ENCODE assay signal across 28 cellular contexts in the genomic region with DNA sequence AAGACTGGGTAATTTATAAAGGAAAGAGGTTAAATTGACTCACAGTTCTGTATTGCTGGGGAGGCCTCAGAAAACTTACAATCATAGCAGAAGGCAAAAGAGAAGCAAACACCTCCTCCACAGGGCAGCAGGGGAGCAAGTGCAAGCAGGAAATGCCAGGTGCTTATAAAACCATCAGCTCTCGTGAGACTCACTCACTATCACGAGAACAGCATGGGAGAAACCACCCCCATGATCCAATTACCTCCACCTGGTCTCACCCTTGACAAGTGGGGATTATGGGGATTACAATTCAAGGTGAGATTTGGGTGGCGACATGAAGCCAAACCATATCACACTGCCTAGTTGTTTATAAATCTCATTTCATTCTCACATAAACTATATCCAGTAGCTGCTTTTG. TPM values are rescaled to one million over a fixed set of nuclear protein-coding genes. Genes with fewer than 3 reads are reported as not detected.
DNase-seq lines count a peak whose midpoint lies in the region; ATAC-seq, FAIRE-seq and TF ChIP-seq lines count a peak whose summit lies in the region.
"Had no signal": no experiment of that assay in that cellular context is flagged by ENCODE, and none has a peak within 500 bp of the region (broad histone marks: within the 10 kb centered on the region; RNA-seq: fewer than 3 reads in every experiment).

No MANE protein-coding gene starts in this region.

- peak; percentile 7 to 62 for DNase-seq in NCI-H524 (lab: John Stamatoyannopoulos, UW)
- no peak for DNase-seq in NCI-H524 treated with DMSO at 0.1 percent for 48 hours (lab: John Stamatoyannopoulos, UW)
- DNase-seq in DMS53 (lab: John Stamatoyannopoulos, UW): peak; percentile 76
- DNase-seq in H1 (ENCODE audit: low read depth in 1 of 2, low spot score in 2 of 2): no peak
- DNase-seq in neuronal stem cell (ENCODE audit: low spot score): no peak
- DNase-seq: activated B cell treated with CpG ODN at 0.5 μM for 24 hours; activated CD8-positive, alpha-beta memory T cell treated with anti-CD3 and anti-CD28 coated beads, Interleukin-2, amount 50 U/mL, for 48 hours; activated effector memory CD4-positive, alpha-beta T cell treated with anti-CD3 and anti-CD28 coated beads, Interleukin-2, amount 50 U/mL, for 16 hours; brain microvascular endothelial cell; colonic mucosa; GOT3; left cardiac atrium; naive thymus-derived CD8-positive, alpha-beta T cell; sigmoid colon; uterus had no signal

- H3K9me2 ChIP-seq in Loucy (replicated peaks; ENCODE audit: low read depth, low read length): no peaks in the 10 kb centered on the region

- H3K79me1 ChIP-seq in H1 (ENCODE audit: low read depth, low read length) (no peaks in the 10 kb centered on the region), neuronal stem cell (ENCODE audit: low read depth, low read length) (no peaks in the 10 kb centered on the region)

- no peak overlapping the region for H3K23ac ChIP-seq in H1 (ENCODE audit: insufficient read length)
- no peak overlapping the region for H3K23ac ChIP-seq in neuronal stem cell (ENCODE audit: low read depth, low read length, poor library complexity)

- H4K8ac ChIP-seq in H1 (ENCODE audit: extremely low read depth, insufficient read depth, low read length): no peak overlapping the region
- no peak overlapping the region for H4K8ac ChIP-seq in neuronal stem cell (ENCODE audit: low read depth, low read length)

- H3K18ac ChIP-seq in H1 (ENCODE audit: extremely low read depth, low read length): no peak overlapping the region
- H3K18ac ChIP-seq in neuronal stem cell (ENCODE audit: low read length): no peak overlapping the region

- TF ChIP-seq EP300 in H1 (IDR thresholded peaks at IDR 0.05; ENCODE audit: borderline replicate concordance in 1 of 2, low read depth in 2 of 2, low read length in 2 of 2): no peak

- H3K4me1 ChIP-seq in Loucy (ENCODE audit: insufficient read depth, low read length, poor library complexity, severe bottlenecking) (no peaks in the 10 kb centered on the region), H1 (replicated peaks in 1 of 4; ENCODE audit: control insufficient read depth in 3 of 4, insufficient read depth in 4 of 4, low read length in 3 of 4) (peaks cover 0 to 2% (median 0%) of the 10 kb centered on the region in 4 experiments; a peak in 1 of 7 replicates), neuronal stem cell (ENCODE audit: control insufficient read depth in 2 of 2, insufficient read depth in 1 of 2, low read depth in 1 of 2, low read length in 2 of 2) (no peaks in the 10 kb centered on the region)
- H3K4me1 ChIP-seq: colonic mucosa, sigmoid colon, uterus had no signal

- H3K4ac ChIP-seq in H1 (replicated peaks; ENCODE audit: insufficient read length, low read depth, low read length) (no peak overlapping the region), neuronal stem cell (ENCODE audit: low read length) (no peak overlapping the region)

- H3K36me3 ChIP-seq in Loucy (ENCODE audit: insufficient read depth, low read length) (no peaks in the 10 kb centered on the region), H1 (ENCODE audit: control insufficient read depth in 2 of 4, insufficient read depth in 4 of 4, low read length in 3 of 4) (no peaks in the 10 kb centered on the region), neuronal stem cell (replicated peaks in 1 of 2; ENCODE audit: control insufficient read depth in 2 of 2, insufficient read depth in 2 of 2, low read length in 2 of 2) (no peaks in the 10 kb centered on the region)
- H3K36me3 ChIP-seq: brain microvascular endothelial cell, colonic mucosa, sigmoid colon, uterus had no signal

- H2AFZ ChIP-seq in Loucy (ENCODE audit: low read length): peak overlapping the region; percentile 36
- no peak overlapping the region for H2AFZ ChIP-seq in H1 (ENCODE audit: low read length)
- no peak overlapping the region for H2AFZ ChIP-seq in neuronal stem cell (ENCODE audit: low read length)

- no peaks in the 10 kb centered on the region for H3K27me3 ChIP-seq in Loucy (ENCODE audit: insufficient read depth, low read length, poor library complexity, severe bottlenecking)
- H3K27me3 ChIP-seq in H1 (replicated peaks in 1 of 4; ENCODE audit: control insufficient read depth in 3 of 4, extremely low read depth in 1 of 4, insufficient read depth in 3 of 4, low read length in 3 of 4): no peaks in the 10 kb centered on the region
- H3K27me3 ChIP-seq in neuronal stem cell (ENCODE audit: control insufficient read depth in 3 of 3, insufficient read depth in 3 of 3, low read depth in 1 of 3, low read length in 3 of 3): peaks cover 0 to 6% (median 0%) of the 10 kb centered on the region in 3 experiments
- H3K27me3 ChIP-seq: brain microvascular endothelial cell, colonic mucosa, sigmoid colon, uterus had no signal

- FAIRE-seq in H1 (lab: Jason Lieb, UNC): no peak
- FAIRE-seq: GM12891, GM19239 had no signal

- no peak for TF ChIP-seq RAD21 in H1 (IDR thresholded peaks at IDR 0.05 in 1 of 2, conservative IDR thresholded peaks at IDR 0.05 in 1 of 2; ENCODE audit: low read depth in 2 of 2, low read length in 2 of 2)

- H4K20me1 ChIP-seq in Loucy (ENCODE audit: insufficient read depth, low read length, poor library complexity, severe bottlenecking) (no peaks in the 10 kb centered on the region), H1 (replicated peaks in 1 of 2; ENCODE audit: control insufficient read depth in 1 of 2, insufficient read depth in 2 of 2, low read length in 2 of 2) (no peaks in the 10 kb centered on the region)

- H3K4me2 ChIP-seq in Loucy (ENCODE audit: low read depth, low read length, poor library complexity, severe bottlenecking) (no peak overlapping the region), H1 (ENCODE audit: insufficient read depth in 1 of 2, low read depth in 2 of 2, low read length in 2 of 2) (no peak overlapping the region; a peak in 1 of 4 replicates), neuronal stem cell (ENCODE audit: insufficient read depth, low read length, poor library complexity, severe bottlenecking) (no peak overlapping the region)

- CTCF ChIA-PET in H1 (lab: Charles Lee; ENCODE audit: partially characterized antibody): interaction anchor here (0.8 to 1.2 kb wide), 3 partner anchors 95 to 264 kb away, joined by 3 to 4 read pairs (median 3); no protein-coding TSS in a partner anchor

- H2BK120ac ChIP-seq in H1 (replicated peaks; ENCODE audit: low read depth, low read length) (no peak overlapping the region), neuronal stem cell (ENCODE audit: low read depth, low read length) (no peak overlapping the region)

- H4K91ac ChIP-seq in H1 (replicated peaks; ENCODE audit: insufficient read length, low read length) (no peak overlapping the region), neuronal stem cell (ENCODE audit: low read depth, low read length, poor library complexity) (no peak overlapping the region)

- H3K23me2 ChIP-seq in H1 (ENCODE audit: low read depth, low read length): no peaks in the 10 kb centered on the region

- H2AK5ac ChIP-seq in H1 (ENCODE audit: low read depth, low read length) (no peak overlapping the region), neuronal stem cell (ENCODE audit: low read depth, low read length) (no peak overlapping the region)

- ATAC-seq in GM19395 (IDR thresholded peaks at IDR 0.05; ENCODE audit: unreplicated experiment): no peak
- no peak for ATAC-seq in HG03460 (IDR thresholded peaks at IDR 0.05; ENCODE audit: unreplicated experiment)
- ATAC-seq: left cardiac atrium; naive thymus-derived CD8-positive, alpha-beta T cell; SK-N-SH treated with all-trans-retinoic acid at 6 μM for 48 hours had no signal

- H3K14ac ChIP-seq in H1 (ENCODE audit: insufficient read length): no peak overlapping the region
- no peak overlapping the region for H3K14ac ChIP-seq in neuronal stem cell (ENCODE audit: low read length)

- TF ChIP-seq CTCF in Loucy (conservative IDR thresholded peaks at IDR 0.05; ENCODE audit: low read length) (no peak), H1 (IDR thresholded peaks at IDR 0.05; ENCODE audit: control extremely low read depth in 1 of 3, insufficient read depth in 1 of 3, low read depth in 1 of 3, low read length in 3 of 3) (peak in 1 of 3 experiments; percentile 5; a peak in 1 of 4 replicates)

- H2BK12ac ChIP-seq in H1 (ENCODE audit: low read depth, low read length) (no peak overlapping the region), neuronal stem cell (ENCODE audit: low read length) (no peak overlapping the region)

- H2BK15ac ChIP-seq in H1 (ENCODE audit: low read length) (no peak overlapping the region), neuronal stem cell (ENCODE audit: low read length) (no peak overlapping the region)

- H2BK5ac ChIP-seq in H1 (ENCODE audit: low read depth, low read length) (no peak overlapping the region), neuronal stem cell (ENCODE audit: low read length) (no peak overlapping the region)

- H3K4me3 ChIP-seq in Loucy (ENCODE audit: low read length, poor library complexity, severe bottlenecking) (no peak overlapping the region), H1 (ENCODE audit: extremely low read depth in 1 of 4, insufficient read depth in 2 of 4, low read depth in 3 of 4, low read length in 4 of 4) (no peak overlapping the region), neuronal stem cell (ENCODE audit: low read length in 2 of 2) (no peak overlapping the region)
- H3K4me3 ChIP-seq: colonic mucosa, sigmoid colon, uterus had no signal

- H2BK20ac ChIP-seq in H1 (ENCODE audit: low read length): no peak overlapping the region

- H3K27ac ChIP-seq in H1 (ENCODE audit: low read depth, low read length) (no peak overlapping the region), neuronal stem cell (replicated peaks; ENCODE audit: low read length) (no peak overlapping the region)
- H3K27ac ChIP-seq: brain microvascular endothelial cell, C4-2B, colonic mucosa, sigmoid colon, uterus had no signal

- WGBS in H1 (ENCODE audit: extremely low coverage in 1 of 2, insufficient coverage in 1 of 2, insufficient read length in 1 of 2, insufficient replicate concordance in 2 of 2, low coverage in 1 of 2, low lambda C conversion rate in 2 of 2, missing lambda C conversion rate in 1 of 2), 2 experiments: 80% methylated on average over 3 of the region's 3 CpGs; no CpG with 5 or more reads in 1 of the 2 experiments
- WGBS in neuronal stem cell (ENCODE audit: extremely low coverage in 2 of 2, insufficient read length in 2 of 2, insufficient replicate concordance in 1 of 2), 2 donors: no CpG with 5 or more reads among the region's 3 CpGs

- POLR2A ChIA-PET in H1 (lab: Charles Lee; ENCODE audit: partially characterized antibody): interaction anchor here (0.8 kb wide), 2 partner anchors 58 to 197 kb away, joined by 3 read pairs; no protein-coding TSS in a partner anchor

- H4K5ac ChIP-seq in H1 (ENCODE audit: insufficient read length, low read depth, low read length): no peak overlapping the region

- H3K9ac ChIP-seq in Loucy (ENCODE audit: low read depth, low read length, poor library complexity, severe bottlenecking) (no peak overlapping the region), H1 (replicated peaks in 1 of 4; ENCODE audit: extremely low read depth in 1 of 4, low read depth in 3 of 4, low read length in 3 of 4) (no peak overlapping the region), neuronal stem cell (ENCODE audit: low read depth, low read length, poor library complexity) (no peak overlapping the region)

- H3K9me3 ChIP-seq in Loucy (ENCODE audit: insufficient read depth, low read depth, low read length): no peaks in the 10 kb centered on the region
- H3K9me3 ChIP-seq in H1 (ENCODE audit: insufficient read depth in 2 of 2, low read depth in 1 of 2, low read length in 1 of 2): no peaks in the 10 kb centered on the region
- H3K9me3 ChIP-seq in neuronal stem cell (replicated peaks in 1 of 2; ENCODE audit: control insufficient read depth in 2 of 2, insufficient read depth in 1 of 2, low read depth in 1 of 2, low read length in 2 of 2): no peaks in the 10 kb centered on the region
- H3K9me3 ChIP-seq: colonic mucosa, uterus had no signal

- H3K79me2 ChIP-seq in Loucy (ENCODE audit: insufficient read depth, low read length): no peaks in the 10 kb centered on the region
- no peaks in the 10 kb centered on the region for H3K79me2 ChIP-seq in H1 (ENCODE audit: control insufficient read depth in 1 of 2, insufficient read depth in 2 of 2, low read length in 2 of 2)

- H3K56ac ChIP-seq in H1 (replicated peaks; ENCODE audit: insufficient read length, low read depth, low read length): no peak overlapping the region

- H3F3A ChIP-seq in Loucy (ENCODE audit: low read depth): no peaks in the 10 kb centered on the region

- TF ChIP-seq POLR2A in H1 (IDR thresholded peaks at IDR 0.05; ENCODE audit: control extremely low read depth in 1 of 2, low read depth in 2 of 2, low read length in 2 of 2): peak; percentile 38 to 54; a peak in 2 of 3 replicates

RNA-seq across cellular contexts. Expression of a gene that starts 28.0 kb away (rescaled TPM):
- 0.15 TPM in 1 of 2 replicates, not detected in the other for total RNA-seq in H1 (2021; fragmentation: NEBNext Ultra II Directional; extraction: Animal tissue kit (Norgen Biotek cat#: 25700))
- polyA plus RNA-seq in H1 (2011; rRNA removed): 0.20 and 0.61 TPM in 2 replicates
- 0.35 TPM for polyA plus RNA-seq in H1 (2011; cell fraction: cytosol; rRNA removed)
- 0.26 TPM for polyA plus RNA-seq in H1 (2011; cell fraction: nucleus; rRNA removed)
- 0.19 to 0.59 TPM (median 0.33 TPM) in 4 replicates for polyA plus RNA-seq in H1 (2012, experiment 1 of 2)
- polyA plus RNA-seq in H1 (2012, experiment 2 of 2): not detected
- polyA plus RNA-seq in H1 (2013, experiment 1 of 2): 0.16 TPM
- polyA plus RNA-seq in H1 (2013, experiment 2 of 2): 0.24 TPM
- polyA minus RNA-seq in H1 (2011; rRNA and poly(A)+ RNA removed): 0.95 TPM in 1 of 2 replicates, not detected in the other
- polyA minus RNA-seq in H1 (2011; cell fraction: cytosol; rRNA and poly(A)+ RNA removed): not detected
- 1.1 TPM for polyA minus RNA-seq in H1 (2011; cell fraction: nucleus; rRNA and poly(A)+ RNA removed)
- polyA plus RNA-seq in neuronal stem cell (2013, experiment 1 of 2): 0.17 TPM
- 0.25 TPM for polyA plus RNA-seq in neuronal stem cell (2013, experiment 2 of 2)
- total RNA-seq: activated B cell treated with CpG ODN at 0.5 μM for 24 hours; colonic mucosa; fibroblast of lung; HT1080; left cardiac atrium; LHCN-M2; naive thymus-derived CD8-positive, alpha-beta T cell; osteocyte; RPMI7951; sigmoid colon; uterus had no signal
- polyA plus RNA-seq: adipose tissue; fibroblast of lung; naive thymus-derived CD8-positive, alpha-beta T cell had no signal

Comparison
In these comparisons a context has a peak if more than half of its experiments do, and no peak if none do; other contexts are left out.
1. DNase-seq: peak in NCI-H524 (2 of 2) and DMS53 (single experiment); none in NCI-H524 treated with DMSO at 0.1 percent for 48 hours (single experiment), H1 (0 of 2) and neuronal stem cell (single experiment).